1 cellular context compared by ENCODE assay signal in genomic region chr16:57372372-57373116, GRCh38.
TF ChIP-seq lines count a peak whose summit lies in the region.

CX3CL1 (plus strand) TSS chr16:57372490; CDS start chr16:57372569, 79 bp downstream.

TF ChIP-seq in HepG2, 621 proteins besides CTCF, POLR2A, EP300 and RAD21 (continued from another document and continues in another):
- TF ChIP-seq ZMAT5 (CRISPR knock-in tag; IDR thresholded peaks at IDR 0.05; ENCODE audit: borderline replicate concordance, low read depth) (no peak), MAZ (IDR thresholded peaks at IDR 0.05; ENCODE audit: borderline replicate concordance, low read depth, low read length) (peak; percentile 99), MAZ (CRISPR knock-in tag; IDR thresholded peaks at IDR 0.05; ENCODE audit: low read depth) (peak; percentile 91), SP4 (CRISPR knock-in tag; IDR thresholded peaks at IDR 0.05) (peak; percentile 44; the same call in 1 of the 2 replicates), ZNF569 (CRISPR knock-in tag; IDR thresholded peaks at IDR 0.05; ENCODE audit: borderline replicate concordance) (0 out of 2 replicates have a peak, but pooled peaks have one; percentile 19), ZNF44 (CRISPR knock-in tag; IDR thresholded peaks at IDR 0.05) (no peak; the same call in 1 of the 2 replicates), ZFP91 (CRISPR knock-in tag; IDR thresholded peaks at IDR 0.05; ENCODE audit: borderline replicate concordance) (peak; percentile 93), ZNF775 (CRISPR knock-in tag; IDR thresholded peaks at IDR 0.05; ENCODE audit: borderline replicate concordance) (peak; percentile 62; the same call in 1 of the 2 replicates), ZNF609 (CRISPR knock-in tag; IDR thresholded peaks at IDR 0.05; ENCODE audit: borderline replicate concordance) (no peak; the same call in 1 of the 2 replicates), PREB (CRISPR knock-in tag; IDR thresholded peaks at IDR 0.05) (no peak), HMGXB3 (CRISPR knock-in tag; IDR thresholded peaks at IDR 0.05; ENCODE audit: borderline replicate concordance) (peak; percentile 1; the same call in 1 of the 2 replicates), ARID4A (CRISPR knock-in tag; IDR thresholded peaks at IDR 0.05; ENCODE audit: borderline replicate concordance) (no peak; the same call in 1 of the 2 replicates), SKI (IDR thresholded peaks at IDR 0.05; ENCODE audit: partially characterized antibody) (no peak), CEBPZ (IDR thresholded peaks at IDR 0.05; ENCODE audit: low read length) (no peak), ZBTB4 (CRISPR knock-in tag; IDR thresholded peaks at IDR 0.05; ENCODE audit: borderline replicate concordance) (peak; percentile 52; the same call in 1 of the 2 replicates), ZMYM4 (CRISPR knock-in tag; IDR thresholded peaks at IDR 0.05) (peak; percentile 62; the same call in 1 of the 2 replicates), TSC22D2 (CRISPR knock-in tag; IDR thresholded peaks at IDR 0.05; ENCODE audit: borderline replicate concordance) (peak; percentile 68; the same call in 1 of the 2 replicates), NR2C2 (CRISPR knock-in tag; IDR thresholded peaks at IDR 0.05; ENCODE audit: borderline replicate concordance) (peak; percentile 54; the same call in 1 of the 2 replicates), ZSCAN12 (CRISPR knock-in tag; IDR thresholded peaks at IDR 0.05) (peak; percentile 78; the same call in 1 of the 2 replicates)
